In the genomic region with DNA sequence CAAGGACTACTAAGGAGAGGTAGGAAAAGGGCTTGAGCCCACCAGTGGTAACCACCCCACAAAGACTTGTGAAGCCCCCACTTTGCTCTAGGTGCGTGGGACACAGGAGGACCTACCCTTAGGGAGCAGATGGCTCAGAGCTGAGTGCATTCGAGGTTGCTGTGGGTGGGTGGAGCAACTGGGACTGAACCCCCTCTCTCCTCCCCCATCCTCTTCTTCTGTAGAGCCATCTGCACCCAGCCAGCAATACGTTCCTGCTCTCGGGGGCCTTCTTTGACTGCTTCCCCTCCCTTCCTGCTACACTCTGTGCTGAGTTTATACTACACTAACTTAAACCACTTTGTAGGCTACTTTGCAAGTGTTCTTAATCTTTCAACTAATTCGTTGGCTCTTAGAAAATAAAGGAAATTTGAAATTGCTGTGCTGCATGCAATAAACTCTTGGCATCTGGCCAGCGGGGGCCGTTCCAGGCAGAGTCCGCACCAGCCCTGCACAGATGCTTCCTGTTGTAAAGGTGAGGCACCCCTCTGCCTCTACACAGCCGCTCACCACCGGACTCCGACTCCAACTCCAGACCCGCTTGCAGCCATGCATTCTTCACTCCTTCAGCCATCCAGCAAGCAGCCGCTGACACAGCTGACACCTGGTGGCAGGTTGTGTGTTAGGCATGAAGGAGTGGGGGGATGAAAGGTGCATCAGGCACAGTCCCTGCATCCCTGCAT, we compare ENCODE assay signal across 8 cellular contexts. TPM values are rescaled to one million over a fixed set of nuclear protein-coding genes. Genes with fewer than 3 reads are reported as not detected.
A peak's percentile ranks its signal among the peaks of the same experiment; 100 is the strongest.
DNase-seq lines count a peak whose midpoint lies in the region; ATAC-seq and TF ChIP-seq lines count a peak whose summit lies in the region.

No MANE protein-coding gene starts in this region.

- DNase-seq in natural killer cell (peak; percentile 22), NCI-H510A treated with DMSO at 0.1 percent for 48 hours (lab: John Stamatoyannopoulos, UW) (peak; percentile 58), glomerular endothelial cell (ENCODE audit: extremely low read depth, low read depth, low spot score) (peak; percentile 3), gastrocnemius medialis (peak in 1 of 2 donors; percentile 25)
- no peak for DNase-seq in natural killer cell treated with Interleukin-12 subunit alpha and Interleukin-12 subunit beta and Interleukin-15 and Interleukin-18, amount 100 ng/mL, for 72 hours (ENCODE audit: low spot score)
- peak; percentile 14 for DNase-seq in activated T-cell treated with anti-CD3 and anti-CD28 coated beads, Interleukin-2, amount 50 U/mL, for 4 hours

- ATAC-seq in natural killer cell (peak; percentile 24 to 67 (median 53)), gastrocnemius medialis (peak in 1 of 2 donors; percentile 55), GM18505 (IDR thresholded peaks at IDR 0.05; ENCODE audit: unreplicated experiment) (no peak), HG03280 (IDR thresholded peaks at IDR 0.05; ENCODE audit: unreplicated experiment) (no peak)
- no peak for ATAC-seq in natural killer cell treated with Interleukin-12 subunit alpha and Interleukin-12 subunit beta and Interleukin-15 and Interleukin-18, amount 100 ng/mL, for 72 hours
- peak; percentile 58 to 64 for ATAC-seq in activated T-cell treated with anti-CD3 and anti-CD28 coated beads, Interleukin-2, amount 50 U/mL, for 4 hours

- TF ChIP-seq POLR2A in gastrocnemius medialis (IDR thresholded peaks at IDR 0.05) (no peak), GM18505 (IDR thresholded peaks at IDR 0.05; ENCODE audit: borderline replicate concordance, extremely low read depth, insufficient read depth, insufficient read length) (no peak)

- H3K27me3 ChIP-seq in gastrocnemius medialis, result peaks cover 9 to 20% (median 14%) of the 10 kb centered on the region in 3 donors

- intact Hi-C loops in natural killer cell (cut with micrococcal nuclease) (loop anchor here (1.0 kb wide), 1 partner anchor 197 kb away; no protein-coding TSS in a partner anchor), gastrocnemius medialis (cut with DNase I; ENCODE audit: low total_unique reads) (loop anchor here (1.0 kb wide), 1 partner anchor 197 kb away; no protein-coding TSS in a partner anchor)

- H3K4me1 Mint-ChIP-seq in natural killer cell, result peaks cover 5 to 7% of the 10 kb centered on the region in 2 donors
- peaks cover 0 to 3% of the 10 kb centered on the region in 2 donors for H3K4me1 Mint-ChIP-seq in natural killer cell treated with Interleukin-12 subunit alpha and Interleukin-12 subunit beta and Interleukin-15 and Interleukin-18, amount 100 ng/mL, for 72 hours (ENCODE audit: low read depth in 2 of 2)
- peaks cover 5% of the 10 kb centered on the region for H3K4me1 Mint-ChIP-seq in activated T-cell treated with anti-CD3 and anti-CD28 coated beads, Interleukin-2, amount 50 U/mL, for 4 hours (ENCODE audit: low read depth)

- H3K9me3 ChIP-seq in gastrocnemius medialis, result no peaks in the 10 kb centered on the region

- H3K9me3 Mint-ChIP-seq in natural killer cell, result no peaks in the 10 kb centered on the region
- H3K9me3 Mint-ChIP-seq in natural killer cell treated with Interleukin-12 subunit alpha and Interleukin-12 subunit beta and Interleukin-15 and Interleukin-18, amount 100 ng/mL, for 72 hours, result no peaks in the 10 kb centered on the region
- H3K9me3 Mint-ChIP-seq in activated T-cell treated with anti-CD3 and anti-CD28 coated beads, Interleukin-2, amount 50 U/mL, for 4 hours, result no peaks in the 10 kb centered on the region

- H3K27ac ChIP-seq in gastrocnemius medialis, result no peak overlapping the region

- H3K4me1 ChIP-seq in gastrocnemius medialis, result no peaks in the 10 kb centered on the region

- no peak overlapping the region for H3K4me3 Mint-ChIP-seq in natural killer cell
- no peak overlapping the region for H3K4me3 Mint-ChIP-seq in natural killer cell treated with Interleukin-12 subunit alpha and Interleukin-12 subunit beta and Interleukin-15 and Interleukin-18, amount 100 ng/mL, for 72 hours
- H3K4me3 Mint-ChIP-seq in activated T-cell treated with anti-CD3 and anti-CD28 coated beads, Interleukin-2, amount 50 U/mL, for 4 hours, result peak overlapping the region; percentile 55

- no peak overlapping the region for H3K27ac Mint-ChIP-seq in natural killer cell
- H3K27ac Mint-ChIP-seq in natural killer cell treated with Interleukin-12 subunit alpha and Interleukin-12 subunit beta and Interleukin-15 and Interleukin-18, amount 100 ng/mL, for 72 hours, result no peak overlapping the region

- no peaks in the 10 kb centered on the region for H3K36me3 Mint-ChIP-seq in natural killer cell
- H3K36me3 Mint-ChIP-seq in natural killer cell treated with Interleukin-12 subunit alpha and Interleukin-12 subunit beta and Interleukin-15 and Interleukin-18, amount 100 ng/mL, for 72 hours, result no peaks in the 10 kb centered on the region
- no peaks in the 10 kb centered on the region for H3K36me3 Mint-ChIP-seq in activated T-cell treated with anti-CD3 and anti-CD28 coated beads, Interleukin-2, amount 50 U/mL, for 4 hours (ENCODE audit: insufficient read depth)

- peaks cover 27 to 47% of the 10 kb centered on the region in 2 donors for H3K27me3 Mint-ChIP-seq in natural killer cell (ENCODE audit: low read depth in 2 of 2)
- peaks cover 35 to 37% of the 10 kb centered on the region in 2 donors for H3K27me3 Mint-ChIP-seq in natural killer cell treated with Interleukin-12 subunit alpha and Interleukin-12 subunit beta and Interleukin-15 and Interleukin-18, amount 100 ng/mL, for 72 hours
- peaks cover 10% of the 10 kb centered on the region for H3K27me3 Mint-ChIP-seq in activated T-cell treated with anti-CD3 and anti-CD28 coated beads, Interleukin-2, amount 50 U/mL, for 4 hours (ENCODE audit: low read depth)

- no peak overlapping the region for H3K4me3 ChIP-seq in gastrocnemius medialis

- H3K36me3 ChIP-seq in gastrocnemius medialis, result no peaks in the 10 kb centered on the region

- in situ Hi-C loops in gastrocnemius medialis (cut with MboI; ENCODE audit: low sequenced_read_pairs in 4 of 4), result loop anchor here in 2 of 4 donors (10.0 to 25.0 kb wide), 2 partner anchors 195 to 197 kb away; no protein-coding TSS in a partner anchor

- TF ChIP-seq CTCF in natural killer cell (IDR thresholded peaks at IDR 0.05), result peak; percentile 26
- TF ChIP-seq CTCF in gastrocnemius medialis (IDR thresholded peaks at IDR 0.05 in 4 of 5, conservative IDR thresholded peaks at IDR 0.05 in 1 of 5), result peak; percentile 39 to 60 (median 48)

RNA-seq across cellular contexts. Expression of a gene that starts 57.2 kb away (rescaled TPM):
- total RNA-seq in natural killer cell, result not detected
- total RNA-seq in natural killer cell treated with Interleukin-12 subunit alpha and Interleukin-12 subunit beta and Interleukin-15 and Interleukin-18, amount 100 ng/mL, for 72 hours, result not detected
- not detected for total RNA-seq in activated T-cell treated with anti-CD3 and anti-CD28 coated beads, Interleukin-2, amount 50 U/mL, for 4 hours
- 0.82 and 1.6 TPM in 2 replicates for total RNA-seq in glomerular endothelial cell
- not detected for total RNA-seq in gastrocnemius medialis

Comparison
In these comparisons a context has a peak if more than half of its experiments do, and no peak if none do; other contexts are left out.
1. ATAC-seq: peak in natural killer cell (3 of 3) and activated T-cell treated with anti-CD3 and anti-CD28 coated beads, Interleukin-2, amount 50 U/mL, for 4 hours (2 of 2); none in natural killer cell treated with Interleukin-12 subunit alpha and Interleukin-12 subunit beta and Interleukin-15 and Interleukin-18, amount 100 ng/mL, for 72 hours (0 of 2), GM18505 (single experiment) and HG03280 (single experiment).